10 cellular contexts compared by ENCODE assay signal in the genomic region with DNA sequence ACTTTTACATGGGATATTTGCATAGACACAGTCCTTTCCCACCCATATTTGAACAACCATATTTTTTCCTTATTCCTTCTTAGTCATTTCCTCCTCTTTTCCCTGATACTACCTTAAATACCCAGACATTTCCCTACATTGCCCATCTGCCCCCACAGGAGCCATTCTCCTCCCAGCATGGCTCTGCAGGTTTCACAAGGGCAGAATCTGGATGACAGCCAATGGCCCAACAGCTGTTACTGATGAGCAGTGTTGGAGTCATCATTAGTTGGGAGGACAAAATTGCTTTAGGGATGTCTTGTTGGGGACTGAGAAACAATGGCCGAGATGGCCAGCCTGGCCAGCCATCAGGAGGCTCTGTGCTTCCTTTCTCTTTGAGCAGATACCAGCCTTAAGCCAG.
DNase-seq lines count a peak whose midpoint lies in the region; ATAC-seq, FAIRE-seq and TF ChIP-seq lines count a peak whose summit lies in the region.
"Had no signal": no experiment of that assay in that cellular context is flagged by ENCODE, and none has a peak within 500 bp of the region (broad histone marks: within the 10 kb centered on the region; RNA-seq: fewer than 3 reads in every experiment).

No MANE protein-coding gene starts in this region.

- H3K4me3 ChIP-seq in BE2C (ENCODE audit: low read depth, low read length) = no peak overlapping the region

- no peaks in the 10 kb centered on the region for H3K27me3 ChIP-seq in BE2C

- CTCF ChIA-PET in RWPE1 (lab: Yijun Ruan, JAX) = interaction anchor here (0.5 to 1.0 kb wide), 2 partner anchors 83 to 166 kb away, joined by 3 read pairs; no protein-coding TSS in a partner anchor

- H3K9me3 ChIP-seq in BE2C = no peaks in the 10 kb centered on the region

- FAIRE-seq in H54 (lab: Jason Lieb, UNC) = peak; percentile 80
- FAIRE-seq: GM12891 had no signal

- ATAC-seq in GM19324 (IDR thresholded peaks at IDR 0.05; ENCODE audit: low FRiP score, unreplicated experiment) (no peak), HG02610 (IDR thresholded peaks at IDR 0.05; ENCODE audit: unreplicated experiment) (no peak)

- no peaks in the 10 kb centered on the region for H3K4me1 ChIP-seq in BE2C

- no peaks in the 10 kb centered on the region for H3K36me3 ChIP-seq in BE2C

- no peak for TF ChIP-seq CTCF in BE2C (IDR thresholded peaks at IDR 0.05; ENCODE audit: low read depth, low read length)
- no peak for TF ChIP-seq CTCF in RWPE1 (conservative IDR thresholded peaks at IDR 0.05; ENCODE audit: low read depth)

- DNase-seq in BE2C (peak; percentile 47), H54 (ENCODE audit: insufficient read length, low spot score) (peak; percentile 15), RWPE1 (ENCODE audit: low spot score) (peak; percentile 77), foreskin melanocyte (peak; percentile 7), SW 1271 (lab: John Stamatoyannopoulos, UW) (no peak)
- DNase-seq: cortex of kidney; stimulated activated naive CD4-positive, alpha-beta T cell treated with Interleukin-2 at 50 U/mL for 16 hours had no signal

- POLR2A ChIA-PET in RWPE1 (lab: Yijun Ruan, JAX; ENCODE audit: low non-redundant PET) = no interaction called here

- TF ChIP-seq POLR2A in H54 (IDR thresholded peaks at IDR 0.05; ENCODE audit: low read depth, low read length) = no peak

- H3K27ac ChIP-seq in RWPE1 = peak overlapping the region; percentile 43

Comparison
In these comparisons a context has a peak if more than half of its experiments do, and no peak if none do; other contexts are left out.
1. DNase-seq: peak in BE2C (single experiment), H54 (single experiment), RWPE1 (single experiment) and foreskin melanocyte (single experiment); none in SW 1271 (0 of 2).